In the genomic region with DNA sequence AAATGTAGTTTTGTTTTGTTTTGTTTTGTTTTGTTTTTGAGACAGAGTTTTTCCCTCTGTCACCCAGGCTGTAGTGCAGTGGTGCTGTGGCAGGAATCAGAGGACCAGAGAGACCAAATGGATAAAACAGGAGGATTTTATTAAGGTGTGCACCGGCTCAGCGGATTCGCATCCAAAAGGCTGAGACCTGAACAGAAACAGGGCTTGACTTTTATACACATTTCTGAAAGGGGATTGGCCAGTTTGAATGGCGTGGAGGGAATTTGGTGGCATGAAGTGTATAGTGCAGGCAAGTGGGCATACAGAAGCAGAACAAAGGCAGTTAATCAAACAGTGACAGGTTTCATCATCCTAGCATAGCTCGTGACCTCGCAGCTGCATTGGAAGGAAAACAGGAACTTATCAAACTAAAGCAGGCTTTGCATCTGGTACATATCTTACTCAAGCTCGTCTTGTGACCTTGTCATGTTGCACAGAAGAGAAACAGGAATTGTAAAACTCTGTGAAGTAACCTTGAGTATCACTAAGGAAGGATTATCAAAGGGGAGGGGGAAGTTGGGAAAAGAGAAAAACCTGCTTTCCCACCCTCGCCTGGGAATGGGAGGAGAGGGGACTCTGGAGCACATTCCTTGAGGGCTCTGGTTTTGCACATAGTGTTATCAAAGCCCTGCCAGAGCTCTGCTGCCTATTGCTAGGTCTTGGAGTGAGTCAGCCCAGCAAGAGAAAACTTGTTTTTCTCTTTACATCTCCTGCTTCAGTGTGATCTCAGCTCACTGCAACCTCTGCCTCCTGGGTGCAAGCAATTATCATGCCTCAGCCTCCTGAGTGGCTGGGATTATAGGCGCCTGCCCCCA, we compare ENCODE assay signal across 1 cellular context.
TF ChIP-seq lines count a peak whose summit lies in the region.

No MANE protein-coding gene starts in this region.

TF ChIP-seq in K562, 482 proteins besides CTCF, POLR2A, EP300 and RAD21 (continued from another document and continues in another):
- TF ChIP-seq, protein P1, sequence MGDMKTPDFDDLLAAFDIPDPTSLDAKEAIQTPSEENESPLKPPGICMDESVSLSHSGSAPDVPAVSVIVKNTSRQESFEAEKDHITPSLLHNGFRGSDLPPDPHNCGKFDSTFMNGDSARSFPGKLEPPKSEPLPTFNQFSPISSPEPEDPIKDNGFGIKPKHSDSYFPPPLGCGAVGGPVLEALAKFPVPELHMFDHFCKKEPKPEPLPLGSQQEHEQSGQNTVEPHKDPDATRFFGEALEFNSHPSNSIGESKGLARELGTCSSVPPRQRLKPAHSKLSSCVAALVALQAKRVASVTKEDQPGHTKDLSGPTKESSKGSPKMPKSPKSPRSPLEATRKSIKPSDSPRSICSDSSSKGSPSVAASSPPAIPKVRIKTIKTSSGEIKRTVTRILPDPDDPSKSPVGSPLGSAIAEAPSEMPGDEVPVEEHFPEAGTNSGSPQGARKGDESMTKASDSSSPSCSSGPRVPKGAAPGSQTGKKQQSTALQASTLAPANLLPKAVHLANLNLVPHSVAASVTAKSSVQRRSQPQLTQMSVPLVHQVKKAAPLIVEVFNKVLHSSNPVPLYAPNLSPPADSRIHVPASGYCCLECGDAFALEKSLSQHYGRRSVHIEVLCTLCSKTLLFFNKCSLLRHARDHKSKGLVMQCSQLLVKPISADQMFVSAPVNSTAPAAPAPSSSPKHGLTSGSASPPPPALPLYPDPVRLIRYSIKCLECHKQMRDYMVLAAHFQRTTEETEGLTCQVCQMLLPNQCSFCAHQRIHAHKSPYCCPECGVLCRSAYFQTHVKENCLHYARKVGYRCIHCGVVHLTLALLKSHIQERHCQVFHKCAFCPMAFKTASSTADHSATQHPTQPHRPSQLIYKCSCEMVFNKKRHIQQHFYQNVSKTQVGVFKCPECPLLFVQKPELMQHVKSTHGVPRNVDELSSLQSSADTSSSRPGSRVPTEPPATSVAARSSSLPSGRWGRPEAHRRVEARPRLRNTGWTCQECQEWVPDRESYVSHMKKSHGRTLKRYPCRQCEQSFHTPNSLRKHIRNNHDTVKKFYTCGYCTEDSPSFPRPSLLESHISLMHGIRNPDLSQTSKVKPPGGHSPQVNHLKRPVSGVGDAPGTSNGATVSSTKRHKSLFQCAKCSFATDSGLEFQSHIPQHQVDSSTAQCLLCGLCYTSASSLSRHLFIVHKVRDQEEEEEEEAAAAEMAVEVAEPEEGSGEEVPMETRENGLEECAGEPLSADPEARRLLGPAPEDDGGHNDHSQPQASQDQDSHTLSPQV (IDR thresholded peaks at IDR 0.05) = peak; percentile 91
- no peak for TF ChIP-seq PTBP1 (IDR thresholded peaks at IDR 0.05; ENCODE audit: low read depth, low read length)
- no peak for TF ChIP-seq KAT8 (IDR thresholded peaks at IDR 0.05; ENCODE audit: low read depth)
- TF ChIP-seq, protein P2, sequence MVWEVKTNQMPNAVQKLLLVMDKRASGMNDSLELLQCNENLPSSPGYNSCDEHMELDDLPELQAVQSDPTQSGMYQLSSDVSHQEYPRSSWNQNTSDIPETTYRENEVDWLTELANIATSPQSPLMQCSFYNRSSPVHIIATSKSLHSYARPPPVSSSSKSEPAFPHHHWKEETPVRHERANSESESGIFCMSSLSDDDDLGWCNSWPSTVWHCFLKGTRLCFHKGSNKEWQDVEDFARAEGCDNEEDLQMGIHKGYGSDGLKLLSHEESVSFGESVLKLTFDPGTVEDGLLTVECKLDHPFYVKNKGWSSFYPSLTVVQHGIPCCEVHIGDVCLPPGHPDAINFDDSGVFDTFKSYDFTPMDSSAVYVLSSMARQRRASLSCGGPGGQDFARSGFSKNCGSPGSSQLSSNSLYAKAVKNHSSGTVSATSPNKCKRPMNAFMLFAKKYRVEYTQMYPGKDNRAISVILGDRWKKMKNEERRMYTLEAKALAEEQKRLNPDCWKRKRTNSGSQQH (CRISPR knock-in tag; IDR thresholded peaks at IDR 0.05) = no peak
- TF ChIP-seq, protein P3, sequence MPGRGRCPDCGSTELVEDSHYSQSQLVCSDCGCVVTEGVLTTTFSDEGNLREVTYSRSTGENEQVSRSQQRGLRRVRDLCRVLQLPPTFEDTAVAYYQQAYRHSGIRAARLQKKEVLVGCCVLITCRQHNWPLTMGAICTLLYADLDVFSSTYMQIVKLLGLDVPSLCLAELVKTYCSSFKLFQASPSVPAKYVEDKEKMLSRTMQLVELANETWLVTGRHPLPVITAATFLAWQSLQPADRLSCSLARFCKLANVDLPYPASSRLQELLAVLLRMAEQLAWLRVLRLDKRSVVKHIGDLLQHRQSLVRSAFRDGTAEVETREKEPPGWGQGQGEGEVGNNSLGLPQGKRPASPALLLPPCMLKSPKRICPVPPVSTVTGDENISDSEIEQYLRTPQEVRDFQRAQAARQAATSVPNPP (IDR thresholded peaks at IDR 0.05; ENCODE audit: borderline replicate concordance, insufficient read depth, insufficient read length) = no peak
- peak; percentile 96 for TF ChIP-seq NCOR1 (IDR thresholded peaks at IDR 0.05)
- peak; percentile 77 for TF ChIP-seq SMARCC2 (IDR thresholded peaks at IDR 0.05; ENCODE audit: low read depth)
- TF ChIP-seq CTBP1 (IDR thresholded peaks at IDR 0.05; ENCODE audit: borderline replicate concordance) = peak; percentile 90
- TF ChIP-seq, protein P4, sequence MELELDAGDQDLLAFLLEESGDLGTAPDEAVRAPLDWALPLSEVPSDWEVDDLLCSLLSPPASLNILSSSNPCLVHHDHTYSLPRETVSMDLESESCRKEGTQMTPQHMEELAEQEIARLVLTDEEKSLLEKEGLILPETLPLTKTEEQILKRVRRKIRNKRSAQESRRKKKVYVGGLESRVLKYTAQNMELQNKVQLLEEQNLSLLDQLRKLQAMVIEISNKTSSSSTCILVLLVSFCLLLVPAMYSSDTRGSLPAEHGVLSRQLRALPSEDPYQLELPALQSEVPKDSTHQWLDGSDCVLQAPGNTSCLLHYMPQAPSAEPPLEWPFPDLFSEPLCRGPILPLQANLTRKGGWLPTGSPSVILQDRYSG (tag; conservative IDR thresholded peaks at IDR 0.05; ENCODE audit: low read depth) = peak; percentile 82
- peak in 1 of 2 experiments; percentile 53; a peak in 1 of 4 replicates for TF ChIP-seq TBL1XR1 (IDR thresholded peaks at IDR 0.05; ENCODE audit: low read length in 2 of 2)
- TF ChIP-seq USF2 (CRISPR knock-in tag; IDR thresholded peaks at IDR 0.05) = 0 out of 2 replicates have a peak, but pooled peaks have one; percentile 16
- TF ChIP-seq ATF4 (CRISPR knock-in tag; IDR thresholded peaks at IDR 0.05) = peak; percentile 95
- TF ChIP-seq ZNF407 (IDR thresholded peaks at IDR 0.05; ENCODE audit: low read depth) = no peak
- no peak for TF ChIP-seq SMC3 (conservative IDR thresholded peaks at IDR 0.05; ENCODE audit: insufficient read depth, low read depth, low read length)
- no peak for TF ChIP-seq CBX5 (IDR thresholded peaks at IDR 0.05; ENCODE audit: borderline replicate concordance, low read depth)
- TF ChIP-seq, protein P5, sequence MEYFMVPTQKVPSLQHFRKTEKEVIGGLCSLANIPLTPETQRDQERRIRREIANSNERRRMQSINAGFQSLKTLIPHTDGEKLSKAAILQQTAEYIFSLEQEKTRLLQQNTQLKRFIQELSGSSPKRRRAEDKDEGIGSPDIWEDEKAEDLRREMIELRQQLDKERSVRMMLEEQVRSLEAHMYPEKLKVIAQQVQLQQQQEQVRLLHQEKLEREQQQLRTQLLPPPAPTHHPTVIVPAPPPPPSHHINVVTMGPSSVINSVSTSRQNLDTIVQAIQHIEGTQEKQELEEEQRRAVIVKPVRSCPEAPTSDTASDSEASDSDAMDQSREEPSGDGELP (CRISPR knock-in tag; IDR thresholded peaks at IDR 0.05; ENCODE audit: borderline replicate concordance) = peak; percentile 67
- TF ChIP-seq DACH1 (IDR thresholded peaks at IDR 0.05; ENCODE audit: partially characterized antibody) = peak; percentile 68
- no peak for TF ChIP-seq SRSF1 (IDR thresholded peaks at IDR 0.05; ENCODE audit: low read depth, low read length)
- TF ChIP-seq CREM (IDR thresholded peaks at IDR 0.05; ENCODE audit: low read depth) = peak; percentile 66; the same call in 1 of the 2 replicates
- TF ChIP-seq ZNF347 (CRISPR knock-in tag; IDR thresholded peaks at IDR 0.05; ENCODE audit: low read depth) = no peak
- peak; percentile 88 for TF ChIP-seq PHB2 (IDR thresholded peaks at IDR 0.05; ENCODE audit: low read depth)
- TF ChIP-seq, protein P6, sequence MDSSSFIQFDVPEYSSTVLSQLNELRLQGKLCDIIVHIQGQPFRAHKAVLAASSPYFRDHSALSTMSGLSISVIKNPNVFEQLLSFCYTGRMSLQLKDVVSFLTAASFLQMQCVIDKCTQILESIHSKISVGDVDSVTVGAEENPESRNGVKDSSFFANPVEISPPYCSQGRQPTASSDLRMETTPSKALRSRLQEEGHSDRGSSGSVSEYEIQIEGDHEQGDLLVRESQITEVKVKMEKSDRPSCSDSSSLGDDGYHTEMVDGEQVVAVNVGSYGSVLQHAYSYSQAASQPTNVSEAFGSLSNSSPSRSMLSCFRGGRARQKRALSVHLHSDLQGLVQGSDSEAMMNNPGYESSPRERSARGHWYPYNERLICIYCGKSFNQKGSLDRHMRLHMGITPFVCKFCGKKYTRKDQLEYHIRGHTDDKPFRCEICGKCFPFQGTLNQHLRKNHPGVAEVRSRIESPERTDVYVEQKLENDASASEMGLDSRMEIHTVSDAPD (CRISPR knock-in tag; IDR thresholded peaks at IDR 0.05) = no peak
- TF ChIP-seq PKNOX1 (IDR thresholded peaks at IDR 0.05) = peak; percentile 97
